In genomic region chr5:392431-392988, GRCh38 we compare ENCODE assay signal across 8 cellular contexts. TPM values are rescaled to one million over a fixed set of nuclear protein-coding genes. Genes with fewer than 3 reads are reported as not detected.
A peak's percentile ranks its signal among the peaks of the same experiment; 100 is the strongest.
DNase-seq lines count a peak whose midpoint lies in the region; ATAC-seq, FAIRE-seq and TF ChIP-seq lines count a peak whose summit lies in the region.

No MANE protein-coding gene starts in this region.

- H3K27me3 Mint-ChIP-seq in GM23338 (ENCODE audit: insufficient read depth, low read depth, poor library complexity), result peaks cover 16% of the 10 kb centered on the region

- peak overlapping the region; percentile 73; the same call in 1 of the 2 replicates for H3K27ac Mint-ChIP-seq in GM23338

- H3F3A ChIP-seq in GM23338 (replicated peaks; ENCODE audit: low read depth), result peaks cover 6% of the 10 kb centered on the region; the same call in 1 of the 2 replicates

- peaks cover 33% of the 10 kb centered on the region for H3K4me1 Mint-ChIP-seq in GM23338

- FAIRE-seq in GM12892 (lab: Jason Lieb, UNC), result peak; percentile 89
- FAIRE-seq in urothelium cell line (lab: Jason Lieb, UNC), result no peak

- H3K79me2 ChIP-seq in GM23338 (replicated peaks; ENCODE audit: insufficient read depth), result no peaks in the 10 kb centered on the region

- no peak for TF ChIP-seq EP300 in stomach (IDR thresholded peaks at IDR 0.05)

- no peak overlapping the region for H3K4me2 ChIP-seq in GM23338

- no peak overlapping the region for H3K4me3 Mint-ChIP-seq in GM23338

- ATAC-seq in GM23338, result no peak; the same call in 2 of the 3 replicates

- no peaks in the 10 kb centered on the region for H3K9me3 ChIP-seq in stomach

- H3K27ac ChIP-seq in GM23338 (ENCODE audit: low read depth) (no peak overlapping the region), stomach (no peak overlapping the region)

- H3K4me3 ChIP-seq in GM23338, result no peak overlapping the region
- H3K4me3 ChIP-seq in lower leg skin (ENCODE audit: low read depth, poor library complexity, severe bottlenecking), result no peak overlapping the region
- no peak overlapping the region for H3K4me3 ChIP-seq in stomach

- TF ChIP-seq POLR2A in GM12892 (IDR thresholded peaks at IDR 0.05; ENCODE audit: low read depth, low read length) (peak; percentile 28; the same call in 1 of the 2 replicates), lower leg skin (IDR thresholded peaks at IDR 0.05) (no peak), stomach (IDR thresholded peaks at IDR 0.05) (no peak)

- H3K36me3 ChIP-seq in GM23338 (ENCODE audit: insufficient read depth), result no peaks in the 10 kb centered on the region
- no peaks in the 10 kb centered on the region for H3K36me3 ChIP-seq in stomach

- TF ChIP-seq CTCF in GM23338 (conservative IDR thresholded peaks at IDR 0.05; ENCODE audit: low read depth in 2 of 2), result no peak
- TF ChIP-seq CTCF in lower leg skin (IDR thresholded peaks at IDR 0.05), result no peak
- no peak for TF ChIP-seq CTCF in stomach (IDR thresholded peaks at IDR 0.05)

- intact Hi-C loops in lower leg skin (cut with DNase I; ENCODE audit: low total_unique reads), result no loop called here
- intact Hi-C loops in stomach (cut with DNase I; ENCODE audit: low total_unique reads), result no loop called here

- no peaks in the 10 kb centered on the region; the same call in 2 of the 3 replicates for H3K36me3 Mint-ChIP-seq in GM23338 (ENCODE audit: low read depth)

- WGBS in lower leg skin, 2 donors, result 66 to 78% methylated on average over 30 of the region's 30 CpGs
- 55 to 84% (median 69%) methylated on average over 30 of the region's 30 CpGs for WGBS in stomach, 5 donors

- no peaks in the 10 kb centered on the region for H3K4me1 ChIP-seq in GM23338 (ENCODE audit: insufficient read depth)
- H3K4me1 ChIP-seq in stomach, result no peaks in the 10 kb centered on the region

- no peak overlapping the region for H2AFZ ChIP-seq in GM23338

- H4K20me1 ChIP-seq in GM23338 (replicated peaks; ENCODE audit: insufficient read depth), result no peaks in the 10 kb centered on the region

- H3K9me2 ChIP-seq in GM23338 (ENCODE audit: insufficient read depth), result no peaks in the 10 kb centered on the region

- H3K27me3 ChIP-seq in GM23338 (ENCODE audit: insufficient read depth) (no peaks in the 10 kb centered on the region), stomach (peaks cover 0 to 20% (median 6%) of the 10 kb centered on the region in 3 donors)

- DNase-seq in GM12892 (ENCODE audit: insufficient read length), result no peak
- peak; percentile 47 for DNase-seq in GM23338 (ENCODE audit: low spot score)
- peak; percentile 40 for DNase-seq in NAMALWA (ENCODE audit: low spot score)
- DNase-seq in activated CD8-positive, alpha-beta memory T cell treated with anti-CD3 and anti-CD28 coated beads, Interleukin-2, amount 50 U/mL, for 4 hours, result peak; percentile 69
- peak; percentile 10 to 83 for DNase-seq in lower leg skin (ENCODE audit: low spot score in 2 of 2)
- DNase-seq in stomach, result peak; percentile 25
- no peak for DNase-seq in DMS79 treated with DMSO at 0.1 percent for 48 hours (lab: John Stamatoyannopoulos, UW)
- DNase-seq in urothelium cell line (ENCODE audit: low spot score), result no peak

- peaks cover 3% of the 10 kb centered on the region; the same call in 1 of the 3 replicates for H3K9me3 Mint-ChIP-seq in GM23338

TF ChIP-seq in GM23338, 12 proteins besides CTCF, POLR2A, EP300 and RAD21:
- TF ChIP-seq EZH2 (IDR thresholded peaks at IDR 0.05; ENCODE audit: low read depth, unreplicated experiment) (no peak), POLR2AphosphoS5 (IDR thresholded peaks at IDR 0.05; ENCODE audit: low read depth) (no peak), STAT1 (IDR thresholded peaks at IDR 0.05; ENCODE audit: unreplicated experiment) (no peak), ZNF331 (CRISPR knock-in tag; IDR thresholded peaks at IDR 0.05; ENCODE audit: low read depth) (no peak), NANOG (IDR thresholded peaks at IDR 0.05; ENCODE audit: borderline replicate concordance) (no peak), ETS1 (IDR thresholded peaks at IDR 0.05) (no peak), EZH2phosphoT487 (IDR thresholded peaks at IDR 0.05; ENCODE audit: unreplicated experiment) (no peak), REST (IDR thresholded peaks at IDR 0.05; ENCODE audit: unreplicated experiment) (no peak), CREB1 (CRISPR knock-in tag; IDR thresholded peaks at IDR 0.05; ENCODE audit: low read depth) (no peak), JUNB (IDR thresholded peaks at IDR 0.05; ENCODE audit: unreplicated experiment) (no peak)

RNA-seq across cellular contexts. Expression of gene EXOC3, which starts 50.5 kb away (rescaled TPM):
- 27.5 TPM for polyA plus RNA-seq in GM12892 (2012; ENCODE audit: missing spikeins)
- 24.2 and 31.6 TPM in 2 replicates for total RNA-seq in GM23338 (2014; rRNA removed; shearing (Covaris generic))
- polyA plus RNA-seq in GM23338 (2016; fragmentation: Nextera tagmentation; extraction: Ambion mirVana) (13.4 and 13.8 TPM in 2 replicates), stomach (10 to 100 TPM; 29.9 to 38.8 (median 33.6) TPM)
- total RNA-seq in lower leg skin (10 to 100 TPM; 49.5 to 87.5 (median 59.0) TPM), stomach (100 to 1,000 TPM in 1 of 5 donors, 10 to 100 TPM in 4; 52.7 to 133 (median 77.7) TPM)

Comparison
In these comparisons a context has a peak if more than half of its experiments do, and no peak if none do; other contexts are left out.
1. DNase-seq: peak in GM23338 (single experiment), NAMALWA (single experiment), activated CD8-positive, alpha-beta memory T cell treated with anti-CD3 and anti-CD28 coated beads, Interleukin-2, amount 50 U/mL, for 4 hours (single experiment), lower leg skin (2 of 2) and stomach (single experiment); none in GM12892 (single experiment), DMS79 treated with DMSO at 0.1 percent for 48 hours (single experiment) and urothelium cell line (single experiment).